In the genomic region with DNA sequence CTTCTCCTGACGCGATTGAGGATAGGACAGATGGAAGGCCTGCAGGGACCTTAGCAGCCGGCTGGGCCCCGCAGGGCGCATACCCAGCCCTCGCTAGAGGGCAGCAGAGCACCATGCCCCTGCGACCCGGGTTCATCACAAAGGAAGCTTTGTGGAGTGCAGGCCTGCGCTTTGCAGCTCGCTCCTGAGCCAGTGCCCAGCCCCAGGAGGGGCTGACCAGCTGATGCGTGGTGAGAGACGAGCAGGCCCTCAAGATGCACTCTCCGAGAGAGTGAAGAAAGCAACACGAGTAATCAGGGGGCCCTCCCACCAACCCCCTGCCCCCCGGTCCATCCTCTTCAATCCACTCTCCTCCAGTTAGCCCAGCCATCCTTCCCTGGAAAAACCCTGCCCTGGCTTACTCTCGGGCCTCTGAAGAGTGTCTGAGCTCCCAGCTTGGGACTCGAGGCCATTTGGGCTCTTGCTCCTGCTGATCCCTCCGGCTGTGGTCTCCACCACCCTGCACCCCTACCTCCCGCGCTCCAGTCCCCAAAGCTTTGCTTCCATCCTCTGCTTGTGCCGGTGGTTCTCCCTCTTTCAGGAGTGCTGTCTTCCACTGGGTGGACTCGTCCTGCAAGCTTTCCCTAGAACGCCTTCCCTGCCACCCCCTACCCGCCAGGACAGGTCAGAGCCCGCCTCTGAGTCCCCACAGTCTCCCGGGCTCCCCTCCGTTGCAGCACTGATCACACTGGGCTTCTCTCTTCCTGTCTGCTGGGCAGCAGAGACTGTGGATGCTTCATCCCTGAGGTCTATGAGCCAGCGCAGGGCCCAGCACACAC, we compare ENCODE assay signal across 8 cellular contexts. TPM values are rescaled to one million over a fixed set of nuclear protein-coding genes. Genes with fewer than 3 reads are reported as not detected.
A peak's percentile ranks its signal among the peaks of the same experiment; 100 is the strongest.
DNase-seq lines count a peak whose midpoint lies in the region; ATAC-seq, FAIRE-seq and TF ChIP-seq lines count a peak whose summit lies in the region.

No MANE protein-coding gene starts in this region.

- CTCF ChIA-PET in T-cell (lab: Charles Lee) (interaction anchor here (0.7 to 1.2 kb wide), 5 partner anchors 53 to 183 kb away, joined by 3 to 7 read pairs (median 4); no protein-coding TSS in a partner anchor), K562 (lab: Yijun Ruan, JAX; ENCODE audit: low intra/inter-chr PET ratio) (interaction anchor here (2.1 kb wide), 1 partner anchor 183 kb away, joined by 13 read pairs; no protein-coding TSS in a partner anchor)

- H3K27me3 Mint-ChIP-seq in T-cell: peaks cover 14 to 23% of the 10 kb centered on the region in 2 donors

- in situ Hi-C loops in K562 (cut with MboI): no loop called here

- peaks cover 0 to 19% of the 10 kb centered on the region in 2 experiments; a peak in 3 of 5 replicates for H3K27me3 ChIP-seq in K562 (ENCODE audit: control insufficient read depth in 2 of 2, insufficient read depth in 2 of 2, low read length in 2 of 2)

- H3K79me2 ChIP-seq in K562 (ENCODE audit: control insufficient read depth, insufficient read depth, low read length): no peaks in the 10 kb centered on the region

- TF ChIP-seq EP300 in K562 (IDR thresholded peaks at IDR 0.05; ENCODE audit: low read length): no peak

- intact Hi-C loops in K562 (cut with micrococcal nuclease): loop anchor here (1.0 to 5.0 kb wide), 2 partner anchors 49 to 183 kb away; partner anchors contain the start of gene COL27A1

- peak; percentile 93 for DNase-seq in AG20443 (ENCODE audit: low spot score)
- DNase-seq in GM19238 (ENCODE audit: insufficient read length, low spot score): peak; percentile 57
- DNase-seq in NAMALWA (ENCODE audit: low spot score): peak; percentile 58
- peak in 27 of 34 experiments; percentile 3 to 48 (median 28) for DNase-seq in T-cell
- DNase-seq in K562 (ENCODE audit: extremely low read depth in 1 of 4, low spot score in 3 of 4): peak; percentile 75 to 82 (median 80)
- peak; percentile 69 for DNase-seq in iPS DF 19.7 (ENCODE audit: low read depth, low spot score)
- DNase-seq in skeletal muscle cell (ENCODE audit: low read depth): peak; percentile 18

- under 1% methylated on average over 24 of the region's 28 CpGs for WGBS in K562 (ENCODE audit: insufficient coverage, low coverage, missing lambda C conversion rate)

- H3K36me3 Mint-ChIP-seq in T-cell: no peaks in the 10 kb centered on the region

- peak; percentile 70 to 87 for TF ChIP-seq RAD21 in K562 (CRISPR knock-in tag; conservative IDR thresholded peaks at IDR 0.05 in 1 of 2, IDR thresholded peaks at IDR 0.05 in 1 of 2)

- no peak overlapping the region for H3K9ac ChIP-seq in K562 (ENCODE audit: insufficient read depth in 1 of 2, low read depth in 2 of 2, low read length in 2 of 2)

- TF ChIP-seq POLR2A in K562 (conservative IDR thresholded peaks at IDR 0.05): no peak

- ATAC-seq in T-cell (replicated peaks in 1 of 4) (peak in 3 of 4 experiments; percentile 52 to 63 (median 58)), K562 (peak; percentile 100), GM19397 (IDR thresholded peaks at IDR 0.05; ENCODE audit: unreplicated experiment) (no peak)

- BruUV-seq in K562 (replicated peaks; lab: Mats Ljungman, UMichigan): no TSS peak

- FAIRE-seq in K562 (lab: Jason Lieb, UNC): peak; percentile 57

- H3K9me1 ChIP-seq in K562 (ENCODE audit: control insufficient read depth, insufficient read depth, low read length): no peaks in the 10 kb centered on the region

- H3K9me3 Mint-ChIP-seq in T-cell: no peaks in the 10 kb centered on the region

- H3K4me1 ChIP-seq in K562 (replicated peaks in 1 of 2; ENCODE audit: control insufficient read depth in 2 of 2, insufficient read depth in 2 of 2, low read length in 2 of 2): peaks cover 0 to 4% of the 10 kb centered on the region in 2 experiments; a peak in 1 of 5 replicates

- peak; percentile 89 to 95 (median 91) for TF ChIP-seq CTCF in K562 (IDR thresholded peaks at IDR 0.05 in 2 of 3, conservative IDR thresholded peaks at IDR 0.05 in 1 of 3; ENCODE audit: insufficient read depth in 2 of 3, low read depth in 1 of 3, low read length in 3 of 3)

- H3K36me3 ChIP-seq in K562 (ENCODE audit: control insufficient read depth, insufficient read depth, low read length): no peaks in the 10 kb centered on the region

- no peak overlapping the region for H3K4me3 Mint-ChIP-seq in T-cell

- H3K4me1 Mint-ChIP-seq in T-cell: no peaks in the 10 kb centered on the region

- H3K4me2 ChIP-seq in K562 (ENCODE audit: insufficient read depth, low read length): no peak overlapping the region

- peaks cover 10% of the 10 kb centered on the region; the same call in 1 of the 2 replicates for H4K20me1 ChIP-seq in K562 (replicated peaks; ENCODE audit: control insufficient read depth, insufficient read depth, low read length)

- no peak overlapping the region for H3K27ac ChIP-seq in K562 (ENCODE audit: extremely low read depth, low read depth, low read length)

- H3K27ac Mint-ChIP-seq in T-cell: no peak overlapping the region

- POLR2A ChIA-PET in T-cell (lab: Charles Lee): interaction anchor here in 1 of 2 donors (0.7 kb wide), 1 partner anchor 26 kb away, joined by 3 read pairs; no protein-coding TSS in a partner anchor
- POLR2A ChIA-PET in K562 (lab: Yijun Ruan, JAX): interaction anchor here (0.5 to 0.8 kb wide), 3 partner anchors 20 to 175 kb away, joined by 3 read pairs; no protein-coding TSS in a partner anchor

- H2AFZ ChIP-seq in K562 (ENCODE audit: low read depth, low read length): no peak overlapping the region

- H3K9me3 ChIP-seq in K562 (replicated peaks; ENCODE audit: control insufficient read depth, insufficient read depth, low read depth, low read length): no peaks in the 10 kb centered on the region

- H3K4me3 ChIP-seq in K562 (no peak overlapping the region), skeletal muscle cell (ENCODE audit: low read depth, low read length) (no peak overlapping the region)

TF ChIP-seq in K562, 482 proteins besides CTCF, POLR2A, EP300 and RAD21 (continues in another document):
- no peak for TF ChIP-seq PYGO2 (tag; IDR thresholded peaks at IDR 0.05)
- TF ChIP-seq C11orf30 (IDR thresholded peaks at IDR 0.05; ENCODE audit: low read depth): no peak

RNA-seq across cellular contexts. Expression of gene KIF12, which starts 9.1 kb away (rescaled TPM):
- total RNA-seq in T-cell (under 1 TPM in 1 of 5 donors, not detected in 4; 0.10 TPM), K562 (2014; rRNA removed) (not detected in 2 replicates), K562 (2014; rRNA removed; fragmentation: Illumina TruSeq; extraction: Trizol) (not detected in 2 replicates), K562 (2015; rRNA removed; fragmentation: Illumina TruSeq; extraction: Trizol) (not detected in 2 replicates), K562 (2021) (not detected in 2 replicates)
- not detected in 2 replicates for total RNA-seq in K562 (2011; cell fraction: chromatin; rRNA removed; ENCODE audit: low replicate concordance)
- total RNA-seq in K562 (2011; cell fraction: nucleolus; rRNA removed): not detected in 2 replicates
- total RNA-seq in K562 (2011; cell fraction: nucleoplasm; rRNA removed): not detected in 2 replicates
- polyA plus RNA-seq in K562 (2011; rRNA removed) (not detected in 2 replicates), K562 (2014; fragmentation: Illumina TruSeq; extraction: Trizol) (not detected in 2 replicates), K562 (2014; fragmentation: Nextera tagmentation; extraction: Ambion mirVana) (not detected), K562 (2014; rRNA removed) (not detected in 2 replicates)
- not detected in 2 replicates for polyA plus RNA-seq in K562 (2011; cell fraction: cytosol; rRNA removed)
- not detected in 2 replicates for polyA plus RNA-seq in K562 (2011; cell fraction: nucleus; rRNA removed)
- polyA plus RNA-seq in K562 (2012): 0.06 TPM in 1 of 2 replicates, not detected in the other
- not detected in 2 replicates for polyA minus RNA-seq in K562 (2011; rRNA and poly(A)+ RNA removed)
- polyA minus RNA-seq in K562 (2011; cell fraction: cytosol; rRNA and poly(A)+ RNA removed): not detected in 2 replicates
- polyA minus RNA-seq in K562 (2011; cell fraction: nucleus; rRNA and poly(A)+ RNA removed): not detected in 2 replicates

RNA-seq across cellular contexts. Expression of gene AMBP, which starts 30.1 kb away (rescaled TPM):
- total RNA-seq in T-cell (1 to 10 TPM in 3 of 5 donors, not detected in 2; 2.2 to 3.3 (median 3.0) TPM), K562 (2014; rRNA removed) (not detected in 2 replicates), K562 (2014; rRNA removed; fragmentation: Illumina TruSeq; extraction: Trizol) (not detected in 2 replicates), K562 (2015; rRNA removed; fragmentation: Illumina TruSeq; extraction: Trizol) (not detected in 2 replicates), K562 (2021) (1.3 and 2.1 TPM in 2 replicates)
- not detected in 2 replicates for total RNA-seq in K562 (2011; cell fraction: chromatin; rRNA removed; ENCODE audit: low replicate concordance)
- total RNA-seq in K562 (2011; cell fraction: nucleolus; rRNA removed): not detected in 2 replicates
- not detected in 2 replicates for total RNA-seq in K562 (2011; cell fraction: nucleoplasm; rRNA removed)
- polyA plus RNA-seq in K562 (2011; rRNA removed) (not detected in 2 replicates), K562 (2014; fragmentation: Illumina TruSeq; extraction: Trizol) (not detected in 2 replicates), K562 (2014; fragmentation: Nextera tagmentation; extraction: Ambion mirVana) (not detected), K562 (2014; rRNA removed) (not detected in 2 replicates)
- not detected in 2 replicates for polyA plus RNA-seq in K562 (2011; cell fraction: cytosol; rRNA removed)
- not detected in 2 replicates for polyA plus RNA-seq in K562 (2011; cell fraction: nucleus; rRNA removed)
- polyA plus RNA-seq in K562 (2012): not detected in 2 replicates
- not detected in 2 replicates for polyA minus RNA-seq in K562 (2011; rRNA and poly(A)+ RNA removed)
- 2.5 TPM in 1 of 2 replicates, not detected in the other for polyA minus RNA-seq in K562 (2011; cell fraction: cytosol; rRNA and poly(A)+ RNA removed)
- not detected in 2 replicates for polyA minus RNA-seq in K562 (2011; cell fraction: nucleus; rRNA and poly(A)+ RNA removed)

RNA-seq across cellular contexts. Expression of gene COL27A1, which starts 47.1 kb away (rescaled TPM):
- total RNA-seq in T-cell (1 to 10 TPM in 2 of 5 donors, under 1 TPM in 3; 0.53 to 1.7 (median 0.95) TPM), K562 (2014; rRNA removed) (0.08 TPM in 1 of 2 replicates, not detected in the other), K562 (2014; rRNA removed; fragmentation: Illumina TruSeq; extraction: Trizol) (not detected in 2 replicates), K562 (2015; rRNA removed; fragmentation: Illumina TruSeq; extraction: Trizol) (not detected in 2 replicates), K562 (2021) (0.07 and 0.16 TPM in 2 replicates)
- total RNA-seq in K562 (2011; cell fraction: chromatin; rRNA removed; ENCODE audit: low replicate concordance): not detected in 2 replicates
- total RNA-seq in K562 (2011; cell fraction: nucleolus; rRNA removed): not detected in 2 replicates
- total RNA-seq in K562 (2011; cell fraction: nucleoplasm; rRNA removed): not detected in 2 replicates
- polyA plus RNA-seq in K562 (2011; rRNA removed) (not detected in 2 replicates), K562 (2014; fragmentation: Illumina TruSeq; extraction: Trizol) (not detected in 2 replicates), K562 (2014; fragmentation: Nextera tagmentation; extraction: Ambion mirVana) (not detected), K562 (2014; rRNA removed) (0.07 TPM in 1 of 2 replicates, not detected in the other)
- polyA plus RNA-seq in K562 (2011; cell fraction: cytosol; rRNA removed): not detected in 2 replicates
- 0.04 TPM in 1 of 2 replicates, not detected in the other for polyA plus RNA-seq in K562 (2011; cell fraction: nucleus; rRNA removed)
- polyA plus RNA-seq in K562 (2012): not detected in 2 replicates
- not detected in 2 replicates for polyA minus RNA-seq in K562 (2011; rRNA and poly(A)+ RNA removed)
- not detected in 2 replicates for polyA minus RNA-seq in K562 (2011; cell fraction: cytosol; rRNA and poly(A)+ RNA removed)
- 0.13 TPM in 1 of 2 replicates, not detected in the other for polyA minus RNA-seq in K562 (2011; cell fraction: nucleus; rRNA and poly(A)+ RNA removed)

Comparison
In these comparisons a context has a peak if more than half of its experiments do, and no peak if none do; other contexts are left out.
1. DNase-seq: peak in every context shown above with its lines; median percentile 93 in AG20443; 80 in K562; 69 in iPS DF 19.7; 58 in NAMALWA; 57 in GM19238; 28 in T-cell; 18 in skeletal muscle cell.